In the genomic region with DNA sequence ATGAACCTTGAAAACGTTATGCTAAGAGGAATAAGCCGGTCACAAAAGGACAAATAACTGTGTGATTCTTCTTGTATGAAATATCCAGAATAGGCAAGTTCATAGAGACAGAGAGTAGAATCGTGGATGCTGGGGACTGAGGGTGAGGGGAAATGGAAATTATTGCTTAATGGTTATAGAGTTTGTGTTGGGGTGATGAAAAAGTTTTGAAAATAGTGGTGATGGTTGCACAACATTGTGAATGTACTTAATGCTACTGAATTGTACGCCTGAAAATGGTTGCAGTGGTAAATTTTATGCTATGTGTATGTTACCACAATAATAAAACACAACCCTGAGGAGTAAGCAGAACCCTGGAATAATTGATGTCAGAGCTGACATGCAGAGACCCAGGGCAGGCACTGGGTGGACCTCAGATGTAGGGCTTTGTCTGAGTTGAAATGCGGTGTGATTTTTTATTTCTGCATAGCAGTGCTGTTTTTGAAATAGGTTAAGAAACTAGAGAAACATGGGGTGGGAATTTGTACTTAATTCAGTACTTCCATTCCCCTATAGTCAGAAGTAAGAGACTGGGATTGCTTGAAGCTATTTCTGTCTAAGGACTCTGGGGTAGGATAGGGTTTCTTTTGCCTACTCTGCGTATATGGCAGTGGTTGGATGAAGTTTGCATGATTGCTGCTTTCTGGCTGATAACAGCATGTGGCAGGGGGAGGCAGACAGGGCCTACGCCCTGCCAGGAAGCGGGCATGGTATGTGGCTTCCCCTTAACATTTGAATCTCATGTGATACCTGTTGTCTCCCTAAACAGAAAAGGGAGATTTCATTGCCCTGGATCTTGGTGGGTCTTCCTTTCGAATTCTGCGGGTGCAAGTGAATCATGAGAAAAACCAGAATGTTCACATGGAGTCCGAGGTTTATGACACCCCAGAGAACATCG, we compare ENCODE assay signal across 8 cellular contexts. TPM values are rescaled to one million over a fixed set of nuclear protein-coding genes. Genes with fewer than 3 reads are reported as not detected.
DNase-seq lines count a peak whose midpoint lies in the region; ATAC-seq and TF ChIP-seq lines count a peak whose summit lies in the region.

No MANE protein-coding gene starts in this region.

- TF ChIP-seq CTCF in right atrium auricular region (IDR thresholded peaks at IDR 0.05) (no peak), gastroesophageal sphincter (IDR thresholded peaks at IDR 0.05) (no peak)

- H3K79me2 ChIP-seq in Karpas-422 (ENCODE audit: low read length): peaks cover 87% of the 10 kb centered on the region

- H4K20me1 ChIP-seq in Karpas-422 (ENCODE audit: insufficient read depth, low read depth, low read length): peaks cover 7% of the 10 kb centered on the region; the same call in 1 of the 2 replicates

- TF ChIP-seq POLR2A in gastroesophageal sphincter (IDR thresholded peaks at IDR 0.05): no peak

- no peak overlapping the region for H3K4me3 ChIP-seq in right atrium auricular region
- H3K4me3 ChIP-seq in gastroesophageal sphincter: no peak overlapping the region
- no peak overlapping the region for H3K4me3 ChIP-seq in Karpas-422 (ENCODE audit: low read length)

- H3K9me3 ChIP-seq in right atrium auricular region: no peaks in the 10 kb centered on the region
- H3K9me3 ChIP-seq in gastroesophageal sphincter: no peaks in the 10 kb centered on the region
- H3K9me3 ChIP-seq in Karpas-422 (ENCODE audit: low read length): no peaks in the 10 kb centered on the region

- POLR2A ChIA-PET in activated CD8-positive, alpha-beta T cell treated with anti-CD3 and anti-CD28 coated beads, Interleukin-2, amount 10 ng/mL, durations not matched to agents 7 days and 5 days (lab: Charles Lee): interaction anchor here (1.0 kb wide), 1 partner anchor 41 kb away, joined by 3 read pairs; no protein-coding TSS in a partner anchor

- no peaks in the 10 kb centered on the region for H3K9me2 ChIP-seq in Karpas-422 (replicated peaks; ENCODE audit: insufficient read depth, low read length)

- H3K4me1 ChIP-seq in right atrium auricular region: peaks cover 0 to 71% of the 10 kb centered on the region in 2 donors
- H3K4me1 ChIP-seq in gastroesophageal sphincter: peaks cover 8 to 70% (median 23%) of the 10 kb centered on the region in 3 donors
- H3K4me1 ChIP-seq in Karpas-422 (ENCODE audit: low read length): no peaks in the 10 kb centered on the region

- no peak overlapping the region for H3K4me2 ChIP-seq in Karpas-422 (ENCODE audit: low read depth, low read length, poor library complexity, severe bottlenecking)

- no peak for TF ChIP-seq EP300 in gastroesophageal sphincter (IDR thresholded peaks at IDR 0.05)

- H3K36me3 Mint-ChIP-seq in activated CD8-positive, alpha-beta T cell treated with anti-CD3 and anti-CD28 coated beads, Interleukin-2, amount 10 ng/mL, durations not matched to agents 7 days and 5 days (ENCODE audit: low read depth): peaks cover 50% of the 10 kb centered on the region

- intact Hi-C loops in left cardiac atrium (cut with DNase I): loop anchor here in 1 of 2 donors (5.0 kb wide), 1 partner anchor 37 kb away; no protein-coding TSS in a partner anchor

- peaks cover 6% of the 10 kb centered on the region for H3K36me3 ChIP-seq in right atrium auricular region
- H3K36me3 ChIP-seq in gastroesophageal sphincter: peaks cover 0 to 11% of the 10 kb centered on the region in 2 donors
- no peaks in the 10 kb centered on the region; the same call in 1 of the 2 replicates for H3K36me3 ChIP-seq in Karpas-422 (ENCODE audit: insufficient read depth, low read length)

- ATAC-seq in left cardiac atrium (no peak), gastroesophageal sphincter (no peak), HG03097 (IDR thresholded peaks at IDR 0.05; ENCODE audit: low FRiP score, unreplicated experiment) (no peak), HG03565 (IDR thresholded peaks at IDR 0.05; ENCODE audit: unreplicated experiment) (no peak)
- ATAC-seq in activated CD8-positive, alpha-beta T cell treated with anti-CD3 and anti-CD28 coated beads, Interleukin-2, amount 10 ng/mL, durations not matched to agents 7 days and 5 days: peak; percentile 84

- H3K27ac ChIP-seq in right atrium auricular region (peak overlapping the region; percentile 56 to 80), gastroesophageal sphincter (peak overlapping the region in 3 of 4 donors; percentile 84 to 92 (median 86)), Karpas-422 (ENCODE audit: low read length) (no peak overlapping the region)

- H3K27ac Mint-ChIP-seq in activated CD8-positive, alpha-beta T cell treated with anti-CD3 and anti-CD28 coated beads, Interleukin-2, amount 10 ng/mL, durations not matched to agents 7 days and 5 days: peak overlapping the region; percentile 73

- CTCF ChIA-PET in activated CD8-positive, alpha-beta T cell treated with anti-CD3 and anti-CD28 coated beads, Interleukin-2, amount 10 ng/mL, durations not matched to agents 7 days and 5 days (lab: Charles Lee): no interaction called here

- H3K9ac ChIP-seq in Karpas-422 (ENCODE audit: low read length): no peak overlapping the region

- no peaks in the 10 kb centered on the region for H3K9me3 Mint-ChIP-seq in activated CD8-positive, alpha-beta T cell treated with anti-CD3 and anti-CD28 coated beads, Interleukin-2, amount 10 ng/mL, durations not matched to agents 7 days and 5 days (ENCODE audit: insufficient read depth)

- WGBS in gastroesophageal sphincter (ENCODE audit: low coverage in 1 of 2), 2 donors: 76 to 77% methylated on average over 6 to 10 of the region's 12 CpGs

- peaks cover 60% of the 10 kb centered on the region for H3K4me1 Mint-ChIP-seq in activated CD8-positive, alpha-beta T cell treated with anti-CD3 and anti-CD28 coated beads, Interleukin-2, amount 10 ng/mL, durations not matched to agents 7 days and 5 days (ENCODE audit: low read depth)

- no peak overlapping the region for H2AFZ ChIP-seq in Karpas-422 (ENCODE audit: low read length)

- H3K4me3 Mint-ChIP-seq in activated CD8-positive, alpha-beta T cell treated with anti-CD3 and anti-CD28 coated beads, Interleukin-2, amount 10 ng/mL, durations not matched to agents 7 days and 5 days: peak overlapping the region; percentile 4

- H3K27me3 Mint-ChIP-seq in activated CD8-positive, alpha-beta T cell treated with anti-CD3 and anti-CD28 coated beads, Interleukin-2, amount 10 ng/mL, durations not matched to agents 7 days and 5 days (ENCODE audit: low read depth): no peaks in the 10 kb centered on the region

- DNase-seq in right atrium auricular region (ENCODE audit: low spot score): no peak
- no peak for DNase-seq in left cardiac atrium
- peak; percentile 66 for DNase-seq in activated CD8-positive, alpha-beta T cell treated with anti-CD3 and anti-CD28 coated beads, Interleukin-2, amount 10 ng/mL, durations not matched to agents 7 days and 5 days
- DNase-seq in Karpas-422: no peak
- DNase-seq in A172 (ENCODE audit: low spot score): no peak

- H3K27me3 ChIP-seq in right atrium auricular region (no peaks in the 10 kb centered on the region), gastroesophageal sphincter (no peaks in the 10 kb centered on the region), Karpas-422 (ENCODE audit: low read length) (no peaks in the 10 kb centered on the region)

RNA-seq across cellular contexts. Expression of a gene that starts 57.4 kb away (rescaled TPM):
- total RNA-seq in right atrium auricular region: under 1 TPM; 0.24 to 0.41 TPM
- total RNA-seq in left cardiac atrium: under 1 TPM; 0.24 to 0.31 TPM
- not detected for total RNA-seq in activated CD8-positive, alpha-beta T cell treated with anti-CD3 and anti-CD28 coated beads, Interleukin-2, amount 10 ng/mL, durations not matched to agents 7 days and 5 days
- 100 to 1,000 TPM in 2 of 4 donors, 10 to 100 TPM in 2; 37.1 to 176 (median 122) TPM for total RNA-seq in gastroesophageal sphincter
- 1.9 TPM in 1 of 2 replicates, not detected in the other for total RNA-seq in Karpas-422 (2014; rRNA removed; shearing (Covaris generic); ENCODE audit: low replicate concordance)
- total RNA-seq in A172 (2014; rRNA removed; shearing (Covaris generic)): not detected in 2 replicates

Comparison
In these comparisons a context has a peak if more than half of its experiments do, and no peak if none do; other contexts are left out.
1. RNA of a gene that starts 57.4 kb away (total RNA-seq): 37.1 to 176 TPM in gastroesophageal sphincter; 0.24 to 0.41 TPM in right atrium auricular region, 0.24 to 0.31 TPM in left cardiac atrium, not detected in activated CD8-positive, alpha-beta T cell treated with anti-CD3 and anti-CD28 coated beads, Interleukin-2, amount 10 ng/mL, durations not matched to agents 7 days and 5 days, 1.9 TPM in Karpas-422 and not detected in A172; every median in the first group is over 10 times any median in the second.